Comparison of ENCODE assay signal across 19 cellular contexts in genomic region chr19:57096640-57097361, GRCh38. TPM values are rescaled to one million over a fixed set of nuclear protein-coding genes. Genes with fewer than 3 reads are reported as not detected.
A peak's percentile ranks its signal among the peaks of the same experiment; 100 is the strongest.
DNase-seq lines count a peak whose midpoint lies in the region; ATAC-seq, FAIRE-seq and TF ChIP-seq lines count a peak whose summit lies in the region.
"Had no signal": no experiment of that assay in that cellular context is flagged by ENCODE, and none has a peak within 500 bp of the region (broad histone marks: within the 10 kb centered on the region; RNA-seq: fewer than 3 reads in every experiment).

No MANE protein-coding gene starts in this region.

- FAIRE-seq in HepG2 (lab: Jason Lieb, UNC): peak; percentile 70

- H3K27ac Mint-ChIP-seq in WTC11 (no peak overlapping the region), MCF 10A (ENCODE audit: low read depth, unreplicated experiment) (no peak overlapping the region)
- H3K27ac Mint-ChIP-seq: GM23338 had no signal

- H3K27ac ChIP-seq in HepG2 (ENCODE audit: extremely low read length, insufficient read depth, low read length): peak overlapping the region; percentile 66
- H3K27ac ChIP-seq in right lobe of liver: no peak overlapping the region
- H3K27ac ChIP-seq: PC-9 had no signal

- H3K4me1 ChIP-seq in HepG2 (ENCODE audit: insufficient read depth, low read length) (peaks cover 27% of the 10 kb centered on the region), right lobe of liver (no peaks in the 10 kb centered on the region)

- TF ChIP-seq CTCF in HepG2 (CRISPR knock-in tag; IDR thresholded peaks at IDR 0.05) (no peak), right lobe of liver (IDR thresholded peaks at IDR 0.05) (no peak), WTC11 (IDR thresholded peaks at IDR 0.05) (no peak), MCF 10A (IDR thresholded peaks at IDR 0.05; ENCODE audit: unreplicated experiment) (no peak)

- H3K9me3 ChIP-seq in HepG2 (ENCODE audit: low read length): no peaks in the 10 kb centered on the region
- H3K9me3 ChIP-seq in right lobe of liver: no peaks in the 10 kb centered on the region

- TF ChIP-seq RAD21 in HepG2 (CRISPR knock-in tag; IDR thresholded peaks at IDR 0.05): no peak; the same call in 1 of the 2 replicates

- TF ChIP-seq POLR2A in HepG2 (IDR thresholded peaks at IDR 0.05; ENCODE audit: insufficient read depth in 1 of 2, low read depth in 2 of 2, low read length in 2 of 2): no peak
- no peak for TF ChIP-seq POLR2A in right lobe of liver (IDR thresholded peaks at IDR 0.05)

- H3K79me2 ChIP-seq in HepG2 (ENCODE audit: insufficient read depth, low read length): no peaks in the 10 kb centered on the region

- CTCF ChIA-PET in HepG2 (lab: Yijun Ruan, JAX; ENCODE audit: low intra/inter-chr PET ratio, low total read pairs) (no interaction called here), WTC11 (lab: Charles Lee) (no interaction called here), MCF 10A (lab: Yijun Ruan, JAX) (no interaction called here)

- BruUV-seq in HepG2 (replicated peaks; lab: Mats Ljungman, UMichigan): no TSS peak
- BruUV-seq in MCF 10A (replicated peaks; lab: Mats Ljungman, UMichigan): no TSS peak

- no peak overlapping the region for H3K4me3 Mint-ChIP-seq in WTC11
- no peak overlapping the region for H3K4me3 Mint-ChIP-seq in MCF 10A (ENCODE audit: unreplicated experiment)
- H3K4me3 Mint-ChIP-seq: GM23338 had no signal

- H3K9ac ChIP-seq in HepG2 (ENCODE audit: insufficient read depth, low read depth, low read length): peak overlapping the region; percentile 55

- TF ChIP-seq EP300 in HepG2 (IDR thresholded peaks at IDR 0.05; ENCODE audit: low read depth in 2 of 2, low read length in 2 of 2) (peak in 1 of 2 experiments; percentile 79; a peak in 2 of 4 replicates), HepG2 (CRISPR knock-in tag; IDR thresholded peaks at IDR 0.05; ENCODE audit: borderline replicate concordance) (no peak)

- DNase-seq in HepG2 (ENCODE audit: low spot score) (peak; percentile 75), right lobe of liver (no peak), WTC11 (ENCODE audit: low spot score) (no peak), middle frontal gyrus (ENCODE audit: extremely low spot score, low spot score) (peak; percentile 53), NCI-H1694 (lab: John Stamatoyannopoulos, UW) (no peak), kidney tubule cell (ENCODE audit: low spot score) (no peak), MCF 10A (ENCODE audit: unreplicated experiment) (no peak)
- DNase-seq: AML-193, Calu3, DMS79, GDM1, KBM-7, NCI-H1048, NCI-H146, NCI-H2107, NCI-H446, PC-9 had no signal

- peak overlapping the region in 2 of 3 experiments; percentile 21 to 47; a peak in 4 of 6 replicates for H3K4me3 ChIP-seq in HepG2 (replicated peaks in 1 of 3; ENCODE audit: insufficient read depth in 1 of 3, low read depth in 2 of 3, low read length in 3 of 3)
- no peak overlapping the region for H3K4me3 ChIP-seq in right lobe of liver
- H3K4me3 ChIP-seq: GM23338, PC-9 had no signal

- peak; percentile 52 for ATAC-seq in HepG2
- ATAC-seq in right lobe of liver: no peak
- ATAC-seq in WTC11: no peak
- no peak for ATAC-seq in GM19023 (IDR thresholded peaks at IDR 0.05; ENCODE audit: unreplicated experiment)
- ATAC-seq: GM23338 had no signal

- in situ Hi-C loops in HepG2 (cut with HindIII; ENCODE audit: extremely low pct_ligation_motif_present, low pct_unique_long_range_greater_than_20kb): loop anchor here (5.0 kb wide), 1 partner anchor 350 kb away; no protein-coding TSS in a partner anchor

- 10% methylated on average over 9 of the region's 9 CpGs for WGBS in HepG2 (ENCODE audit: low lambda C conversion rate)
- 33% methylated on average over 9 of the region's 9 CpGs for WGBS in right lobe of liver (ENCODE audit: insufficient coverage, low coverage, low lambda C conversion rate, missing lambda C conversion rate)

- H2AFZ ChIP-seq in HepG2 (ENCODE audit: low read length): peak overlapping the region; percentile 32
- H2AFZ ChIP-seq: GM23338, PC-9 had no signal

- H3K4me1 Mint-ChIP-seq in WTC11: no peaks in the 10 kb centered on the region
- no peaks in the 10 kb centered on the region for H3K4me1 Mint-ChIP-seq in MCF 10A (ENCODE audit: insufficient read depth, unreplicated experiment)
- H3K4me1 Mint-ChIP-seq: GM23338 had no signal

- H3K27me3 ChIP-seq in HepG2 (ENCODE audit: control insufficient read depth in 1 of 2, insufficient read depth in 2 of 2, low read length in 2 of 2) (no peaks in the 10 kb centered on the region), right lobe of liver (no peaks in the 10 kb centered on the region)

- peaks cover 38% of the 10 kb centered on the region for H3K36me3 Mint-ChIP-seq in WTC11
- H3K36me3 Mint-ChIP-seq in MCF 10A (ENCODE audit: insufficient read depth, unreplicated experiment): no peaks in the 10 kb centered on the region

- H4K20me1 ChIP-seq in HepG2 (ENCODE audit: insufficient read depth, low read length): no peaks in the 10 kb centered on the region

- H3K36me3 ChIP-seq in HepG2 (replicated peaks in 1 of 2; ENCODE audit: control insufficient read depth in 1 of 2, insufficient read depth in 2 of 2, low read length in 2 of 2) (no peaks in the 10 kb centered on the region), right lobe of liver (no peaks in the 10 kb centered on the region)

- peaks cover 50% of the 10 kb centered on the region for H3K9me3 Mint-ChIP-seq in WTC11
- peaks cover 28% of the 10 kb centered on the region for H3K9me3 Mint-ChIP-seq in MCF 10A (ENCODE audit: unreplicated experiment)

- intact Hi-C loops in HepG2 (cut with micrococcal nuclease; ENCODE audit: unreplicated experiment) (loop anchor here (1.0 kb wide), 1 partner anchor 258 kb away; no protein-coding TSS in a partner anchor), right lobe of liver (cut with DNase I) (no loop called here), MCF 10A (cut with micrococcal nuclease) (no loop called here)

- POLR2A ChIA-PET in HepG2 (lab: Yijun Ruan, JAX) (interaction anchor here (1.1 kb wide), 1 partner anchor 257 kb away, joined by 3 read pairs; no protein-coding TSS in a partner anchor), WTC11 (lab: Charles Lee) (no interaction called here), MCF 10A (lab: Yijun Ruan, JAX) (interaction anchor here (0.6 kb wide), 1 partner anchor 919 kb away, joined by 3 read pairs; no protein-coding TSS in a partner anchor)

- H3K27me3 Mint-ChIP-seq in WTC11 (ENCODE audit: low read depth): peaks cover 28% of the 10 kb centered on the region
- H3K27me3 Mint-ChIP-seq in MCF 10A (ENCODE audit: insufficient read depth, unreplicated experiment): no peaks in the 10 kb centered on the region

- H3K4me2 ChIP-seq in HepG2 (ENCODE audit: low read depth, low read length): peak overlapping the region; percentile 68
- H3K4me2 ChIP-seq: GM23338, PC-9 had no signal

TF ChIP-seq in WTC11, 78 proteins besides CTCF, POLR2A, EP300 and RAD21 (continues in another document):
- TF ChIP-seq TP53 (CRISPR knock-in tag; IDR thresholded peaks at IDR 0.05): no peak

RNA-seq across cellular contexts. Expression of gene USP29, which starts 23.0 kb away (rescaled TPM):
- total RNA-seq in HepG2 (2016; rRNA removed; fragmentation: Illumina TruSeq; extraction: Trizol) (not detected in 2 replicates), right lobe of liver (not detected), WTC11 (2021) (not detected in 3 replicates), MCF 10A (2022) (not detected in 2 replicates)
- total RNA-seq in HepG2 (2016; cell fraction: cytosol; rRNA removed; fragmentation: Illumina TruSeq; extraction: Trizol; ENCODE audit: low read depth): not detected in 2 replicates
- total RNA-seq in HepG2 (2016; cell fraction: insoluble cytoplasmic fraction; rRNA removed; fragmentation: Illumina TruSeq; extraction: Trizol): not detected in 2 replicates
- total RNA-seq in HepG2 (2016; cell fraction: membrane; rRNA removed; fragmentation: Illumina TruSeq; extraction: Trizol): not detected in 2 replicates
- not detected in 2 replicates for total RNA-seq in HepG2 (2016; cell fraction: nucleus; rRNA removed; fragmentation: Illumina TruSeq; extraction: Trizol)
- polyA plus RNA-seq in HepG2 (2011; rRNA removed): not detected in 2 replicates
- not detected in 2 replicates for polyA plus RNA-seq in HepG2 (2011; cell fraction: cytosol; rRNA removed)
- not detected in 2 replicates for polyA plus RNA-seq in HepG2 (2011; cell fraction: nucleus; rRNA removed)
- not detected in 2 replicates for polyA plus RNA-seq in HepG2 (2012)
- polyA plus RNA-seq in HepG2 (2016; cell fraction: cytosol; fragmentation: Illumina TruSeq; extraction: Trizol; ENCODE audit: low read depth): not detected in 2 replicates
- polyA plus RNA-seq in HepG2 (2016; cell fraction: insoluble cytoplasmic fraction; fragmentation: Illumina TruSeq; extraction: Trizol; ENCODE audit: low read depth): not detected in 2 replicates
- polyA plus RNA-seq in HepG2 (2016; cell fraction: membrane; fragmentation: Illumina TruSeq; extraction: Trizol; ENCODE audit: low read depth): not detected in 2 replicates
- not detected in 2 replicates for polyA plus RNA-seq in HepG2 (2016; cell fraction: nucleus; fragmentation: Illumina TruSeq; extraction: Trizol; ENCODE audit: insufficient read depth, low read depth)
- not detected in 2 replicates for polyA minus RNA-seq in HepG2 (2011; rRNA and poly(A)+ RNA removed; ENCODE audit: low replicate concordance)
- not detected in 2 replicates for polyA minus RNA-seq in HepG2 (2011; cell fraction: cytosol; rRNA and poly(A)+ RNA removed)
- not detected in 2 replicates for polyA minus RNA-seq in HepG2 (2011; cell fraction: nucleus; rRNA and poly(A)+ RNA removed)
- total RNA-seq: Calu3, GM23338, PC-9 had no signal
- polyA plus RNA-seq: GM23338 had no signal

RNA-seq across cellular contexts. Expression of gene ZIM3, which starts 48.2 kb away (rescaled TPM):
- total RNA-seq in HepG2 (2016; rRNA removed; fragmentation: Illumina TruSeq; extraction: Trizol) (not detected in 2 replicates), right lobe of liver (not detected), WTC11 (2021) (not detected in 3 replicates), MCF 10A (2022) (not detected in 2 replicates)
- not detected in 2 replicates for total RNA-seq in HepG2 (2016; cell fraction: cytosol; rRNA removed; fragmentation: Illumina TruSeq; extraction: Trizol; ENCODE audit: low read depth)
- not detected in 2 replicates for total RNA-seq in HepG2 (2016; cell fraction: insoluble cytoplasmic fraction; rRNA removed; fragmentation: Illumina TruSeq; extraction: Trizol)
- total RNA-seq in HepG2 (2016; cell fraction: membrane; rRNA removed; fragmentation: Illumina TruSeq; extraction: Trizol): not detected in 2 replicates
- not detected in 2 replicates for total RNA-seq in HepG2 (2016; cell fraction: nucleus; rRNA removed; fragmentation: Illumina TruSeq; extraction: Trizol)
- polyA plus RNA-seq in HepG2 (2011; rRNA removed): not detected in 2 replicates
- polyA plus RNA-seq in HepG2 (2011; cell fraction: cytosol; rRNA removed): not detected in 2 replicates
- not detected in 2 replicates for polyA plus RNA-seq in HepG2 (2011; cell fraction: nucleus; rRNA removed)
- polyA plus RNA-seq in HepG2 (2012): not detected in 2 replicates
- not detected in 2 replicates for polyA plus RNA-seq in HepG2 (2016; cell fraction: cytosol; fragmentation: Illumina TruSeq; extraction: Trizol; ENCODE audit: low read depth)
- polyA plus RNA-seq in HepG2 (2016; cell fraction: insoluble cytoplasmic fraction; fragmentation: Illumina TruSeq; extraction: Trizol; ENCODE audit: low read depth): not detected in 2 replicates
- polyA plus RNA-seq in HepG2 (2016; cell fraction: membrane; fragmentation: Illumina TruSeq; extraction: Trizol; ENCODE audit: low read depth): not detected in 2 replicates
- polyA plus RNA-seq in HepG2 (2016; cell fraction: nucleus; fragmentation: Illumina TruSeq; extraction: Trizol; ENCODE audit: insufficient read depth, low read depth): not detected in 2 replicates
- polyA minus RNA-seq in HepG2 (2011; rRNA and poly(A)+ RNA removed; ENCODE audit: low replicate concordance): not detected in 2 replicates
- not detected in 2 replicates for polyA minus RNA-seq in HepG2 (2011; cell fraction: cytosol; rRNA and poly(A)+ RNA removed)
- polyA minus RNA-seq in HepG2 (2011; cell fraction: nucleus; rRNA and poly(A)+ RNA removed): not detected in 2 replicates
- total RNA-seq: Calu3, GM23338, PC-9 had no signal
- polyA plus RNA-seq: GM23338 had no signal

Comparison
In these comparisons a context has a peak if more than half of its experiments do, and no peak if none do; other contexts are left out.
1. DNase-seq: peak in HepG2 (single experiment) and middle frontal gyrus (single experiment); none in right lobe of liver (0 of 3), WTC11 (single experiment), NCI-H1694 (single experiment), kidney tubule cell (single experiment) and MCF 10A (single experiment).
2. H3K4me3 ChIP-seq: peak in HepG2 (2 of 3); none in right lobe of liver (0 of 3).
3. Of the 50 proteins assayed by ChIP-seq in both HepG2 and WTC11: peak only in HepG2: FOXJ3, FOXP4 and ZNF138; only in WTC11: none; in both: none; in neither: 47.